Comparison of ENCODE assay signal across 9 cellular contexts in the genomic region with DNA sequence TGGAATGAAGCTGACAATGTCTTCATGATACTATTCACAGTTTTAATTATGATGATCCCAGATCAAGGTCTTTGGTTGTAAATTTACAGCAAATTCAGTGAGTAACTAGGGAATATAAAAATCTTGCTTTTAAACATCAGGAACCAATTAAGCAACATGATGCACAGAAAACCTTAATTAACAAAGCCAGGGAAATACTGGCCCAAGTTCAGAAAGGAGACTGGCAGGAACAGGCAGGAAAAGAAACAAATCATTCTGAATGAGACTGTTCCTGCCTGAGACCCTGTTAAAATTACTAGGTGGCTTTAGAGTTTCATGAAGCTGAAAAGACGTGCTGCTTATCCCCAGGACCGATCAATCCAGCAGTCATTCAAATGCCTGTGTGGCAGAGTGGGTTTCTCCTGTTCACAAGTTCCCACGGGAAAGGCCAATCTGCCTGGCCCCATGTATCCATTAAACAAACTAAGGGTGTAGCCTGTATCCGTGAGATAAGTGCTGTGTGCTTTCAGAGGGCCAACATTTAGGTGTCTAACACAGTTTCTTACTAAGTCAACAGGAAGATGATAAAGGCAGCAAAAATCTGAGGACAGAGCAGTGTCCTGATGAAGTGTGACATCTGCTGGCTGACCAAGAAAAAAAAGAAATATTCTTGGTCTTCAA. TPM values are rescaled to one million over a fixed set of nuclear protein-coding genes. Genes with fewer than 3 reads are reported as not detected.
A peak's percentile ranks its signal among the peaks of the same experiment; 100 is the strongest.
DNase-seq lines count a peak whose midpoint lies in the region; ATAC-seq, FAIRE-seq and TF ChIP-seq lines count a peak whose summit lies in the region.
"Had no signal": no experiment of that assay in that cellular context is flagged by ENCODE, and none has a peak within 500 bp of the region (broad histone marks: within the 10 kb centered on the region; RNA-seq: fewer than 3 reads in every experiment).

No MANE protein-coding gene starts in this region.

- RAD21 ChIA-PET in GM12878 (lab: Charles Lee; ENCODE audit: unreplicated experiment) = interaction anchor here (0.6 to 1.2 kb wide), 3 partner anchors 148 to 507 kb away, joined by 3 read pairs; no protein-coding TSS in a partner anchor

- H3K36me3 Mint-ChIP-seq in immature natural killer cell (peaks cover 0 to 3% (median 0%) of the 10 kb centered on the region in 3 donors), type B pancreatic cell (peaks cover 13% of the 10 kb centered on the region)

- no peak overlapping the region for H2AFZ ChIP-seq in GM12878 (ENCODE audit: control insufficient read depth, low read depth, low read length)

- no peaks in the 10 kb centered on the region for H3K9me3 ChIP-seq in GM12878 (replicated peaks; ENCODE audit: control insufficient read depth, insufficient read depth, low read length)

- H3K9me3 Mint-ChIP-seq in immature natural killer cell (no peaks in the 10 kb centered on the region), type B pancreatic cell (no peaks in the 10 kb centered on the region)
- H3K9me3 Mint-ChIP-seq: naive thymus-derived CD8-positive, alpha-beta T cell had no signal

- no peaks in the 10 kb centered on the region for H3K79me2 ChIP-seq in GM12878 (ENCODE audit: control insufficient read depth, insufficient read depth, low read length)

- H3K27me3 ChIP-seq in GM12878 (replicated peaks in 1 of 2; ENCODE audit: control insufficient read depth in 2 of 2, insufficient read depth in 2 of 2, low read length in 1 of 2) = no peaks in the 10 kb centered on the region

- POLR2A ChIA-PET in GM12878 (lab: Charles Lee) = no interaction called here

- SMC1A ChIA-PET in GM12878 (lab: Charles Lee; ENCODE audit: uncharacterized antibody, unreplicated experiment) = interaction anchor here (0.7 to 1.1 kb wide), 2 partner anchors 507 to 843 kb away, joined by 3 read pairs; no protein-coding TSS in a partner anchor

- H3K4me3 Mint-ChIP-seq in immature natural killer cell (no peak overlapping the region), type B pancreatic cell (no peak overlapping the region)
- H3K4me3 Mint-ChIP-seq: naive thymus-derived CD8-positive, alpha-beta T cell had no signal

- CTCF ChIA-PET in GM12878 (lab: Yijun Ruan, JAX) = interaction anchor here (1.1 to 1.2 kb wide), 2 partner anchors 506 to 507 kb away, joined by 3 to 4 read pairs; no protein-coding TSS in a partner anchor

- BruUV-seq in GM12878 (replicated peaks; lab: Mats Ljungman, UMichigan) = no TSS peak

- intact Hi-C loops in GM12878 (cut with micrococcal nuclease; ENCODE audit: unreplicated experiment) = no loop called here

- H3K4me1 ChIP-seq in GM12878 (ENCODE audit: control insufficient read depth, insufficient read depth, low read length) = no peaks in the 10 kb centered on the region

- in situ Hi-C loops in KBM-7 (cut with MboI; ENCODE audit: low pct_unique_long_range_greater_than_20kb, low sequenced_read_pairs) = no loop called here
- in situ Hi-C loops in GM12878 (cut with MboI) = no loop called here

- H3K9ac ChIP-seq in GM12878 (ENCODE audit: control insufficient read depth, insufficient read depth, low read length) = no peak overlapping the region

- DNase-seq in D721Med (ENCODE audit: insufficient read length, low spot score) (no peak), KBM-7 (peak; percentile 22), GM12878 (ENCODE audit: low read depth, low spot score) (no peak), immature natural killer cell (peak in 2 of 3 donors; percentile 5 to 10), type B pancreatic cell (ENCODE audit: extremely low spot score, unreplicated experiment) (no peak), T-helper 9 cell (no peak)
- DNase-seq in activated naive CD4-positive, alpha-beta T cell treated with Interleukin-2 at 50 U/mL for 16 hours = no peak

- H3K4me1 Mint-ChIP-seq in immature natural killer cell (no peaks in the 10 kb centered on the region), type B pancreatic cell (ENCODE audit: unreplicated experiment) (peaks cover 5% of the 10 kb centered on the region)

- WGBS in GM12878 (ENCODE audit: insufficient coverage, insufficient replicate concordance, low lambda C conversion rate, missing lambda C conversion rate) = over 99% methylated on average over 4 of the region's 4 CpGs

- TF ChIP-seq POLR2A in GM12878 (IDR thresholded peaks at IDR 0.05; ENCODE audit: low read depth, low read length) = no peak

- H3K27ac Mint-ChIP-seq in immature natural killer cell = peak overlapping the region in 1 of 6 donors; percentile 17
- H3K27ac Mint-ChIP-seq in type B pancreatic cell = peak overlapping the region; percentile 46

- FAIRE-seq in D721Med (lab: Jason Lieb, UNC) (no peak), GM12878 (lab: Jason Lieb, UNC) (peak; percentile 23)

- H3K27me3 Mint-ChIP-seq in immature natural killer cell (ENCODE audit: low read depth in 3 of 3) (peaks cover 0 to under 1% (median 0%) of the 10 kb centered on the region in 3 donors), type B pancreatic cell (no peaks in the 10 kb centered on the region)
- H3K27me3 Mint-ChIP-seq: naive thymus-derived CD8-positive, alpha-beta T cell had no signal

- no peaks in the 10 kb centered on the region for H4K20me1 ChIP-seq in GM12878 (ENCODE audit: control insufficient read depth, insufficient read depth)

- ATAC-seq in GM12878 (peak; percentile 33; the same call in 2 of the 3 replicates), GM21447 (IDR thresholded peaks at IDR 0.05; ENCODE audit: unreplicated experiment) (no peak)
- ATAC-seq: naive thymus-derived CD8-positive, alpha-beta T cell had no signal

- TF ChIP-seq CTCF in D721Med (IDR thresholded peaks at IDR 0.05; ENCODE audit: insufficient read depth, missing control alignments) (peak; percentile 31), GM12878 (IDR thresholded peaks at IDR 0.05 in 2 of 3, conservative IDR thresholded peaks at IDR 0.05 in 1 of 3; ENCODE audit: control insufficient read depth in 2 of 3, extremely low read depth in 1 of 3, insufficient read depth in 1 of 3, low read depth in 3 of 3, low read length in 3 of 3) (peak in 2 of 3 experiments; percentile 18 to 44; a peak in 3 of 6 replicates), type B pancreatic cell (conservative IDR thresholded peaks at IDR 0.05) (peak; percentile 52)

- no peak overlapping the region for H3K4me2 ChIP-seq in GM12878 (ENCODE audit: control insufficient read depth, insufficient read depth)

- no peak overlapping the region for H3K27ac ChIP-seq in GM12878 (ENCODE audit: control insufficient read depth, insufficient read depth)

- no peak overlapping the region for H3K4me3 ChIP-seq in GM12878

- peak; percentile 48 for TF ChIP-seq RAD21 in GM12878 (IDR thresholded peaks at IDR 0.05; ENCODE audit: insufficient read depth, low read depth, low read length)

- H3K36me3 ChIP-seq in GM12878 (ENCODE audit: control insufficient read depth in 2 of 2, insufficient read depth in 2 of 2, low read length in 1 of 2) = peaks cover 1 to 10% of the 10 kb centered on the region in 2 experiments; a peak in 3 of 4 replicates

- TF ChIP-seq EP300 in GM12878 (IDR thresholded peaks at IDR 0.05; ENCODE audit: borderline replicate concordance in 1 of 2, control insufficient read depth in 1 of 2, low read depth in 2 of 2, low read length in 2 of 2) = no peak

TF ChIP-seq in GM12878, 131 proteins besides CTCF, POLR2A, EP300 and RAD21:
- TF ChIP-seq SMC3 (IDR thresholded peaks at IDR 0.05; ENCODE audit: borderline replicate concordance, low read length) = peak; percentile 51; the same call in 1 of the 2 replicates
- no peak for TF ChIP-seq POLR2AphosphoS2 (IDR thresholded peaks at IDR 0.05; ENCODE audit: low read depth, low read length)
TF ChIP-seq in GM12878: peak in this region for 1.

RNA-seq across cellular contexts. Expression of a gene that starts 34.4 kb away (rescaled TPM):
- 35.4 and 36.1 TPM in 2 replicates for total RNA-seq in GM12878 (2013; cell fraction: nucleolus; rRNA removed)
- 28.5 and 32.1 TPM in 2 replicates for total RNA-seq in GM12878 (2014; rRNA removed)
- 28.5 and 29.1 TPM in 2 replicates for total RNA-seq in GM12878 (2014; rRNA removed; fragmentation: Illumina TruSeq; extraction: Trizol)
- 20.4 and 21.8 TPM in 2 replicates for total RNA-seq in GM12878 (2021)
- 3.5 TPM for polyA plus RNA-seq in GM12878 (2011; ENCODE audit: low read depth)
- 18.9 and 25.4 TPM in 2 replicates for polyA plus RNA-seq in GM12878 (2011; rRNA removed)
- 7.5 and 9.1 TPM in 2 replicates for polyA plus RNA-seq in GM12878 (2011; cell fraction: cytosol; rRNA removed)
- 14.0 and 19.2 TPM in 2 replicates for polyA plus RNA-seq in GM12878 (2011; cell fraction: nucleus; rRNA removed)
- polyA plus RNA-seq in GM12878 (2012) = 7.3 and 7.6 TPM in 2 replicates
- polyA plus RNA-seq in GM12878 (2014; fragmentation: Illumina TruSeq; extraction: Trizol) = 25.2 and 32.3 TPM in 2 replicates
- polyA plus RNA-seq in GM12878 (2014; fragmentation: Nextera tagmentation; extraction: Ambion mirVana) = 1 to 10 TPM; 5.6 to 6.7 TPM
- polyA plus RNA-seq in GM12878 (2014; rRNA removed) = 17.5 and 20.2 TPM in 2 replicates
- 10 to 100 TPM; 23.0 to 24.5 TPM for polyA plus RNA-seq in GM12878 (2016; fragmentation: Nextera tagmentation; extraction: Ambion mirVana)
- 8.4 and 9.9 TPM in 2 replicates for polyA minus RNA-seq in GM12878 (2011; rRNA and poly(A)+ RNA removed)
- polyA minus RNA-seq in GM12878 (2011; cell fraction: cytosol; rRNA and poly(A)+ RNA removed) = 5.1 and 6.2 TPM in 2 replicates
- 4.1 and 11.6 TPM in 2 replicates for polyA minus RNA-seq in GM12878 (2011; cell fraction: nucleus; rRNA and poly(A)+ RNA removed)
- polyA plus RNA-seq in immature natural killer cell = 1 to 10 TPM in 2 of 3 donors, not detected in 1; 1.5 to 3.0 TPM
- 15.5 and 25.4 TPM in 2 replicates for total RNA-seq in type B pancreatic cell (ENCODE audit: low replicate concordance)

RNA-seq across cellular contexts. Expression of a gene that starts 44.3 kb away (rescaled TPM):
- total RNA-seq in GM12878 (2013; cell fraction: nucleolus; rRNA removed) = 34.1 and 36.3 TPM in 2 replicates
- total RNA-seq in GM12878 (2014; rRNA removed) (13.5 and 15.9 TPM in 2 replicates), GM12878 (2014; rRNA removed; fragmentation: Illumina TruSeq; extraction: Trizol) (7.0 and 7.4 TPM in 2 replicates), GM12878 (2021) (14.9 and 17.2 TPM in 2 replicates), type B pancreatic cell (ENCODE audit: low replicate concordance) (21.1 and 24.4 TPM in 2 replicates)
- polyA plus RNA-seq in GM12878 (2011; ENCODE audit: low read depth) = 7.9 TPM
- polyA plus RNA-seq in GM12878 (2011; rRNA removed) (28.4 and 34.4 TPM in 2 replicates), GM12878 (2014; fragmentation: Illumina TruSeq; extraction: Trizol) (18.5 and 21.8 TPM in 2 replicates), GM12878 (2014; fragmentation: Nextera tagmentation; extraction: Ambion mirVana) (1 to 10 TPM; 6.7 to 7.4 TPM), GM12878 (2014; rRNA removed) (13.9 and 17.3 TPM in 2 replicates), GM12878 (2016; fragmentation: Nextera tagmentation; extraction: Ambion mirVana) (10 to 100 TPM; 26.6 to 32.3 TPM), immature natural killer cell (10 to 100 TPM; 12.2 to 14.3 (median 14.1) TPM)
- 10.9 and 11.1 TPM in 2 replicates for polyA plus RNA-seq in GM12878 (2011; cell fraction: cytosol; rRNA removed)
- polyA plus RNA-seq in GM12878 (2011; cell fraction: nucleus; rRNA removed) = 20.2 and 20.3 TPM in 2 replicates
- polyA plus RNA-seq in GM12878 (2012) = 12.7 and 15.5 TPM in 2 replicates
- 15.5 and 33.8 TPM in 2 replicates for polyA minus RNA-seq in GM12878 (2011; rRNA and poly(A)+ RNA removed)
- polyA minus RNA-seq in GM12878 (2011; cell fraction: cytosol; rRNA and poly(A)+ RNA removed) = 9.8 and 10.9 TPM in 2 replicates
- polyA minus RNA-seq in GM12878 (2011; cell fraction: nucleus; rRNA and poly(A)+ RNA removed) = 7.6 and 15.0 TPM in 2 replicates

Comparison
In these comparisons a context has a peak if more than half of its experiments do, and no peak if none do; other contexts are left out.
1. DNase-seq: peak in KBM-7 (single experiment) and immature natural killer cell (2 of 3); none in D721Med (single experiment), GM12878 (single experiment), type B pancreatic cell (single experiment), activated naive CD4-positive, alpha-beta T cell treated with Interleukin-2 at 50 U/mL for 16 hours (single experiment) and T-helper 9 cell (single experiment).
2. Peak in every context shown above with its lines, with median percentiles within 50 percentile points of each other: CTCF ChIP-seq.